In genomic region chr1:178341218-178341956, GRCh38 we compare ENCODE assay signal across 9 cellular contexts.
A peak's percentile ranks its signal among the peaks of the same experiment; 100 is the strongest.
DNase-seq lines count a peak whose midpoint lies in the region; ATAC-seq and TF ChIP-seq lines count a peak whose summit lies in the region.
"Had no signal": no experiment of that assay in that cellular context is flagged by ENCODE, and none has a peak within 500 bp of the region (broad histone marks: within the 10 kb centered on the region; RNA-seq: fewer than 3 reads in every experiment).

No MANE protein-coding gene starts in this region.

- H3K9me3 ChIP-seq in GM23248 (ENCODE audit: low read depth) (no peaks in the 10 kb centered on the region), left ventricle myocardium inferior (replicated peaks) (no peaks in the 10 kb centered on the region)
- H3K9me3 ChIP-seq: right lobe of liver had no signal

- H3K9ac ChIP-seq in GM23248 (peak overlapping the region; percentile 76), rectal smooth muscle tissue (ENCODE audit: low read length) (no peak overlapping the region)

- H3K79me2 ChIP-seq in GM23248 (ENCODE audit: insufficient read depth) = peaks cover 82% of the 10 kb centered on the region

- no peak for ATAC-seq in HG03460 (IDR thresholded peaks at IDR 0.05; ENCODE audit: unreplicated experiment)
- no peak for ATAC-seq in GM21515 (IDR thresholded peaks at IDR 0.05; ENCODE audit: unreplicated experiment)

- no peaks in the 10 kb centered on the region for H4K20me1 ChIP-seq in GM23248 (ENCODE audit: insufficient read depth)

- intact Hi-C loops in left ventricle myocardium inferior (cut with micrococcal nuclease) = no loop called here

- H3K9me2 ChIP-seq in GM23248 (ENCODE audit: insufficient read depth) = no peaks in the 10 kb centered on the region

- peak overlapping the region; percentile 75 for H3K4me3 ChIP-seq in GM23248
- peak overlapping the region; percentile 58 for H3K4me3 ChIP-seq in left ventricle myocardium inferior
- H3K4me3 ChIP-seq in rectal smooth muscle tissue (ENCODE audit: low read length) = peak overlapping the region; percentile 44
- H3K4me3 ChIP-seq: right lobe of liver had no signal

- no peak for TF ChIP-seq CTCF in left ventricle myocardium inferior (IDR thresholded peaks at IDR 0.05; ENCODE audit: borderline replicate concordance)

- peak overlapping the region; percentile 64 for H3K27ac ChIP-seq in GM23248
- peak overlapping the region; percentile 86 for H3K27ac ChIP-seq in left ventricle myocardium inferior (replicated peaks)
- no peak overlapping the region for H3K27ac ChIP-seq in rectal smooth muscle tissue (ENCODE audit: low read depth, low read length)
- H3K27ac ChIP-seq: right lobe of liver had no signal

- peak overlapping the region; percentile 40; the same call in 1 of the 2 replicates for H2AFZ ChIP-seq in GM23248

- H3K4me1 ChIP-seq in GM23248 (ENCODE audit: insufficient read depth) = peaks cover 59% of the 10 kb centered on the region
- peaks cover 95% of the 10 kb centered on the region for H3K4me1 ChIP-seq in left ventricle myocardium inferior
- H3K4me1 ChIP-seq in rectal smooth muscle tissue (ENCODE audit: control insufficient read depth, insufficient read depth, low read length) = peaks cover 8% of the 10 kb centered on the region

- H3K4me2 ChIP-seq in GM23248 (ENCODE audit: unreplicated experiment) = peak overlapping the region; percentile 91

- in situ Hi-C loops in GM23248 (cut with MboI) = no loop called here

- 1 to 2% methylated on average over 10 of the region's 10 CpGs for WGBS in GM23248 (ENCODE audit: low coverage in 1 of 2, low lambda C conversion rate in 2 of 2, missing lambda C conversion rate in 2 of 2), 2 experiments

- H3K36me3 ChIP-seq in GM23248 (ENCODE audit: low read depth) (no peaks in the 10 kb centered on the region), left ventricle myocardium inferior (no peaks in the 10 kb centered on the region), rectal smooth muscle tissue (ENCODE audit: control insufficient read depth, insufficient read depth, low read length) (no peaks in the 10 kb centered on the region)
- H3K36me3 ChIP-seq: right lobe of liver had no signal

- no peaks in the 10 kb centered on the region for H3K27me3 ChIP-seq in GM23248 (replicated peaks; ENCODE audit: insufficient read depth)
- H3K27me3 ChIP-seq in left ventricle myocardium inferior (ENCODE audit: low read depth) = no peaks in the 10 kb centered on the region
- no peaks in the 10 kb centered on the region for H3K27me3 ChIP-seq in rectal smooth muscle tissue (ENCODE audit: control insufficient read depth, insufficient read depth, low read length)
- H3K27me3 ChIP-seq: right lobe of liver had no signal

- peaks cover 36% of the 10 kb centered on the region for H3F3A ChIP-seq in GM23248 (ENCODE audit: insufficient read depth)

- peak; percentile 96 for DNase-seq in GM23248
- DNase-seq in amniotic epithelial cell (ENCODE audit: low read depth) = peak; percentile 78
- peak; percentile 42 for DNase-seq in left ventricle myocardium inferior
- no peak for DNase-seq in NCI-H82 treated with DMSO at 0.1 percent for 48 hours (lab: John Stamatoyannopoulos, UW; ENCODE audit: unreplicated experiment)
- no peak for DNase-seq in activated gamma-delta T cell (lab: John Stamatoyannopoulos, UW)
- DNase-seq: right lobe of liver had no signal

Comparison
In these comparisons a context has a peak if more than half of its experiments do, and no peak if none do; other contexts are left out.
1. DNase-seq: peak in GM23248 (single experiment), amniotic epithelial cell (single experiment) and left ventricle myocardium inferior (single experiment); none in NCI-H82 treated with DMSO at 0.1 percent for 48 hours (single experiment) and activated gamma-delta T cell (single experiment).
2. Peak in every context shown above with its lines, with median percentiles within 50 percentile points of each other: H3K4me3 ChIP-seq.